Comparison of ENCODE assay signal across 8 cellular contexts in genomic region chr17:47694018-47694817, GRCh38. TPM values are rescaled to one million over a fixed set of nuclear protein-coding genes. Genes with fewer than 3 reads are reported as not detected.
A peak's percentile ranks its signal among the peaks of the same experiment; 100 is the strongest.
DNase-seq lines count a peak whose midpoint lies in the region; ATAC-seq and TF ChIP-seq lines count a peak whose summit lies in the region.

A gene with protein sequence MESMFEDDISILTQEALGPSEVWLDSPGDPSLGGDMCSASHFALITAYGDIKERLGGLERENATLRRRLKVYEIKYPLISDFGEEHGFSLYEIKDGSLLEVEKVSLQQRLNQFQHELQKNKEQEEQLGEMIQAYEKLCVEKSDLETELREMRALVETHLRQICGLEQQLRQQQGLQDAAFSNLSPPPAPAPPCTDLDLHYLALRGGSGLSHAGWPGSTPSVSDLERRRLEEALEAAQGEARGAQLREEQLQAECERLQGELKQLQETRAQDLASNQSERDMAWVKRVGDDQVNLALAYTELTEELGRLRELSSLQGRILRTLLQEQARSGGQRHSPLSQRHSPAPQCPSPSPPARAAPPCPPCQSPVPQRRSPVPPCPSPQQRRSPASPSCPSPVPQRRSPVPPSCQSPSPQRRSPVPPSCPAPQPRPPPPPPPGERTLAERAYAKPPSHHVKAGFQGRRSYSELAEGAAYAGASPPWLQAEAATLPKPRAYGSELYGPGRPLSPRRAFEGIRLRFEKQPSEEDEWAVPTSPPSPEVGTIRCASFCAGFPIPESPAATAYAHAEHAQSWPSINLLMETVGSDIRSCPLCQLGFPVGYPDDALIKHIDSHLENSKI (plus strand): TSS chr17:47694161. CDS start chr17:47696113, 1,952 bp downstream.

- peaks cover 12 to 51% (median 28%) of the 10 kb centered on the region in 4 donors for H3K4me1 Mint-ChIP-seq in CD4-positive, alpha-beta memory T cell
- H3K4me1 Mint-ChIP-seq in immature natural killer cell, result peaks cover 56% of the 10 kb centered on the region in 2 donors

- H3K27ac Mint-ChIP-seq in CD4-positive, alpha-beta memory T cell, result peak within 1 kb of the TSS; percentile 85 to 94 (median 87)
- H3K27ac Mint-ChIP-seq in immature natural killer cell, result peak within 1 kb of the TSS; percentile 80 to 90 (median 90)

- H4K20me1 ChIP-seq in mammary epithelial cell (ENCODE audit: insufficient read depth, low read length), result no peaks in the 10 kb centered on the region

- peak within 1 kb of the TSS; percentile 29 to 52 for H3K4me3 ChIP-seq in CD4-positive, alpha-beta memory T cell (ENCODE audit: low read length in 2 of 2)
- peak within 1 kb of the TSS; percentile 43 to 62 (median 51) for H3K4me3 ChIP-seq in mammary epithelial cell (replicated peaks in 1 of 3; ENCODE audit: insufficient read depth in 1 of 3, low read depth in 2 of 3, low read length in 3 of 3)

- H3K4me3 Mint-ChIP-seq in CD4-positive, alpha-beta memory T cell, result peak within 1 kb of the TSS; percentile 89 to 95 (median 93)
- H3K4me3 Mint-ChIP-seq in immature natural killer cell, result peak within 1 kb of the TSS; percentile 89 to 97 (median 91)

- no peak for ATAC-seq in GM21576 (IDR thresholded peaks at IDR 0.05; ENCODE audit: unreplicated experiment)
- no peak for ATAC-seq in GM18502 (IDR thresholded peaks at IDR 0.05; ENCODE audit: poor library complexity, unreplicated experiment)

- H3K9me3 ChIP-seq in CD4-positive, alpha-beta memory T cell (ENCODE audit: control insufficient read depth in 1 of 2, low read length in 2 of 2), result no peaks in the 10 kb centered on the region
- no peaks in the 10 kb centered on the region for H3K9me3 ChIP-seq in mammary epithelial cell (replicated peaks; ENCODE audit: insufficient read depth, low read length)

- peak within 1 kb of the TSS; percentile 80 for H2AFZ ChIP-seq in mammary epithelial cell (ENCODE audit: low read depth, low read length)

- peaks cover 0 to 4% of the 10 kb centered on the region in 2 donors for H3K36me3 Mint-ChIP-seq in CD4-positive, alpha-beta memory T cell
- H3K36me3 Mint-ChIP-seq in immature natural killer cell, result no peaks in the 10 kb centered on the region

- H3K9me3 Mint-ChIP-seq in CD4-positive, alpha-beta memory T cell, result no peaks in the 10 kb centered on the region
- no peaks in the 10 kb centered on the region for H3K9me3 Mint-ChIP-seq in immature natural killer cell

- no peak within 1 kb of the TSS for H3K9ac ChIP-seq in mammary epithelial cell (ENCODE audit: insufficient read depth, low read length)

- no peak for TF ChIP-seq EP300 in Ishikawa (IDR thresholded peaks at IDR 0.05; ENCODE audit: borderline replicate concordance)

- TF ChIP-seq CTCF in mammary epithelial cell (conservative IDR thresholded peaks at IDR 0.05 in 1 of 2, IDR thresholded peaks at IDR 0.05 in 1 of 2; ENCODE audit: extremely low read depth in 1 of 2, insufficient read depth in 1 of 2, low read depth in 1 of 2, low read length in 2 of 2), result no peak

- POLR2A ChIA-PET in CD4-positive, alpha-beta memory T cell (lab: Charles Lee; ENCODE audit: partially characterized antibody), result interaction anchor here (0.6 to 3.7 kb wide), 14 partner anchors 9 to 760 kb away, joined by 3 to 34 read pairs (median 6); partner anchors contain the start of genes KPNB1 and TBX21

- no peak for TF ChIP-seq RAD21 in Ishikawa (IDR thresholded peaks at IDR 0.05; ENCODE audit: low read depth)

- peak within 1 kb of the TSS; percentile 39 for H3K27ac ChIP-seq in CD4-positive, alpha-beta memory T cell (ENCODE audit: low read depth, low read length)
- H3K27ac ChIP-seq in mammary epithelial cell (ENCODE audit: insufficient read depth, low read depth, low read length), result no peak within 1 kb of the TSS

- intact Hi-C loops in CD4-positive, alpha-beta memory T cell (cut with micrococcal nuclease), result no loop called here
- intact Hi-C loops in mammary epithelial cell (cut with micrococcal nuclease), result no loop called here

- in situ Hi-C loops in mammary epithelial cell (cut with MboI; ENCODE audit: low sequenced_read_pairs in 2 of 2), result loop anchor here (10.0 to 25.0 kb wide), 2 partner anchors 107 to 111 kb away; no protein-coding TSS in a partner anchor

- H3K79me2 ChIP-seq in mammary epithelial cell (ENCODE audit: insufficient read depth, low read length), result no peaks in the 10 kb centered on the region

- CTCF ChIA-PET in CD4-positive, alpha-beta memory T cell (lab: Charles Lee; ENCODE audit: partially characterized antibody), result interaction anchor here (0.7 to 7.7 kb wide), 4 partner anchors 30 to 105 kb away, joined by 3 to 62 read pairs (median 6); partner anchors contain the start of gene TBX21
- CTCF ChIA-PET in mammary epithelial cell (lab: Charles Lee; ENCODE audit: low non-redundant PET), result interaction anchor here (0.8 kb wide), 1 partner anchor 144 kb away, joined by 25 read pairs; no protein-coding TSS in a partner anchor

- peak within 1 kb of the TSS; percentile 97 for H3K4me2 ChIP-seq in mammary epithelial cell (ENCODE audit: insufficient read depth, low read depth, low read length)

- BruUV-seq in mammary epithelial cell (replicated peaks; lab: Mats Ljungman, UMichigan), result no TSS peak

- no peaks in the 10 kb centered on the region for H3K27me3 ChIP-seq in CD4-positive, alpha-beta memory T cell (ENCODE audit: insufficient read depth, low read length)
- no peaks in the 10 kb centered on the region for H3K27me3 ChIP-seq in mammary epithelial cell (ENCODE audit: insufficient read depth, low read length)

- no peaks in the 10 kb centered on the region for H3K27me3 Mint-ChIP-seq in CD4-positive, alpha-beta memory T cell
- peaks cover 5 to 12% (median 9%) of the 10 kb centered on the region in 3 donors for H3K27me3 Mint-ChIP-seq in immature natural killer cell (ENCODE audit: low read depth in 3 of 3)

- H3K4me1 ChIP-seq in CD4-positive, alpha-beta memory T cell (ENCODE audit: insufficient read depth, low read length), result peaks cover 31% of the 10 kb centered on the region
- H3K4me1 ChIP-seq in mammary epithelial cell (ENCODE audit: insufficient read depth, low read length), result peaks cover 16% of the 10 kb centered on the region

- WGBS in mammary epithelial cell (ENCODE audit: low coverage, missing lambda C conversion rate), result no CpG with 5 or more reads among the region's 70 CpGs

- dilution Hi-C loops in mammary epithelial cell (cut with HindIII; ENCODE audit: low sequenced_read_pairs), result no loop called here

- H3K36me3 ChIP-seq in CD4-positive, alpha-beta memory T cell (ENCODE audit: insufficient read depth, low read length), result no peaks in the 10 kb centered on the region
- H3K36me3 ChIP-seq in mammary epithelial cell (ENCODE audit: insufficient read depth, low read length), result no peaks in the 10 kb centered on the region

- DNase-seq in CD4-positive, alpha-beta memory T cell, result peak; percentile 41 to 79 (median 51)
- DNase-seq in T-helper 22 cell (ENCODE audit: low read depth) (peak; percentile 38), mammary epithelial cell (no peak), immature natural killer cell (peak; percentile 60 to 74 (median 63))
- peak; percentile 70 for DNase-seq in stimulated activated CD4-positive, alpha-beta T cell treated with anti-CD3 and anti-CD28 coated beads, Interleukin-15, amount 100 ng/mL, for 24 hours

TF ChIP-seq in Ishikawa, 13 proteins besides CTCF, POLR2A, EP300 and RAD21:
- TF ChIP-seq ZBTB7A (IDR thresholded peaks at IDR 0.05; ENCODE audit: low read depth) (peak; percentile 95), TCF12 (IDR thresholded peaks at IDR 0.05; ENCODE audit: low read depth) (no peak)

RNA-seq across cellular contexts. Expression of the gene that starts here (rescaled TPM):
- total RNA-seq in CD4-positive, alpha-beta memory T cell, result 1 to 10 TPM; 6.7 to 7.4 TPM
- polyA plus RNA-seq in CD4-positive, alpha-beta memory T cell, result under 1 TPM; 0.49 to 0.68 TPM
- total RNA-seq in mammary epithelial cell, result 1 to 10 TPM; 2.2 to 5.6 TPM
- polyA plus RNA-seq in mammary epithelial cell (2.4 TPM), immature natural killer cell (1 to 10 TPM; 1.3 to 2.3 (median 2.2) TPM)
- polyA minus RNA-seq in mammary epithelial cell, result 2.1 TPM
